24 cellular contexts compared by ENCODE assay signal in genomic region chr15:65213241-65213640, GRCh38. TPM values are rescaled to one million over a fixed set of nuclear protein-coding genes. Genes with fewer than 3 reads are reported as not detected.
"Had no signal": no experiment of that assay in that cellular context is flagged by ENCODE, and none has a peak within 500 bp of the region (broad histone marks: within the 10 kb centered on the region; RNA-seq: fewer than 3 reads in every experiment).

No MANE protein-coding gene starts in this region.

- H3K9ac ChIP-seq: neural progenitor cell had no signal

- H3K4me2 ChIP-seq: neural progenitor cell had no signal

- H3K27me3 Mint-ChIP-seq: dendritic cell treated with granulocyte-macrophage colony-stimulating factor and Interleukin-4, amounts not matched to agents 40 ng/mL and 50 ng/mL, for 4 days; effector memory CD8-positive, alpha-beta T cell; type B pancreatic cell had no signal

- H2AFZ ChIP-seq: neural progenitor cell had no signal

- H3K9me3 Mint-ChIP-seq: dendritic cell treated with granulocyte-macrophage colony-stimulating factor and Interleukin-4, amounts not matched to agents 40 ng/mL and 50 ng/mL, for 4 days; effector memory CD8-positive, alpha-beta T cell; natural killer cell; neural progenitor cell; type B pancreatic cell had no signal

- H3K27ac Mint-ChIP-seq: dendritic cell treated with granulocyte-macrophage colony-stimulating factor and Interleukin-4, amounts not matched to agents 40 ng/mL and 50 ng/mL, for 4 days; effector memory CD8-positive, alpha-beta T cell; natural killer cell; progenitor cell of endocrine pancreas; type B pancreatic cell had no signal

- H3K27me3 ChIP-seq: cardiac muscle cell, esophagus muscularis mucosa, heart right ventricle, neural progenitor cell, ovary, right lobe of liver, stomach had no signal

- H3K27ac ChIP-seq: cardiac muscle cell, epithelial cell of prostate, esophagus muscularis mucosa, neural progenitor cell, right lobe of liver, skin epidermis, stomach had no signal

- DNase-seq: cerebellar nuclear complex; effector memory CD8-positive, alpha-beta T cell; heart right ventricle; natural killer cell; nucleus accumbens; ovary; right lobe of liver; stimulated activated CD4-positive, alpha-beta T cell treated with anti-CD3 and anti-CD28 coated beads, Interleukin-2, amount 100 ng/mL, for 24 hours; stimulated activated CD4-positive, alpha-beta T cell treated with anti-CD3 and anti-CD28 coated beads, Interleukin-4, amount 100 ng/mL, for 4 hours; stimulated activated naive CD4-positive, alpha-beta T cell; stomach; substantia nigra had no signal

- FAIRE-seq: colon, frontal cortex, keratinocyte, urothelium cell line had no signal

- H3K36me3 Mint-ChIP-seq: natural killer cell, neural progenitor cell, type B pancreatic cell had no signal

- H3K4me1 ChIP-seq: right lobe of liver had no signal

- H3K9me3 ChIP-seq: esophagus muscularis mucosa, heart right ventricle, ovary, right lobe of liver, stomach had no signal

- H3K4me3 ChIP-seq: cardiac muscle cell, esophagus muscularis mucosa, heart right ventricle, neural progenitor cell, ovary, right lobe of liver, skin epidermis, stomach had no signal

- H3K36me3 ChIP-seq: cardiac muscle cell, esophagus muscularis mucosa, heart right ventricle, neural progenitor cell, ovary, right lobe of liver, stomach had no signal

- ATAC-seq: effector memory CD8-positive, alpha-beta T cell; natural killer cell; right lobe of liver had no signal

- H3K4me3 Mint-ChIP-seq: dendritic cell treated with granulocyte-macrophage colony-stimulating factor and Interleukin-4, amounts not matched to agents 40 ng/mL and 50 ng/mL, for 4 days; effector memory CD8-positive, alpha-beta T cell; natural killer cell; neural progenitor cell; type B pancreatic cell had no signal

RNA-seq across cellular contexts. Expression of gene CILP, which starts 2.0 kb away (rescaled TPM):
- polyA plus RNA-seq: keratinocyte had no signal
